In genomic region chr19:18232540-18233223, GRCh38 we compare ENCODE assay signal across 9 cellular contexts. TPM values are rescaled to one million over a fixed set of nuclear protein-coding genes. Genes with fewer than 3 reads are reported as not detected.
A peak's percentile ranks its signal among the peaks of the same experiment; 100 is the strongest.
DNase-seq lines count a peak whose midpoint lies in the region; ATAC-seq and TF ChIP-seq lines count a peak whose summit lies in the region.
"Had no signal": no experiment of that assay in that cellular context is flagged by ENCODE, and none has a peak within 500 bp of the region (broad histone marks: within the 10 kb centered on the region; RNA-seq: fewer than 3 reads in every experiment).

No MANE protein-coding gene starts in this region.

- H3K9me3 ChIP-seq in DOHH2 (ENCODE audit: control insufficient read depth, insufficient read depth, low read length) = no peaks in the 10 kb centered on the region
- no peaks in the 10 kb centered on the region for H3K9me3 ChIP-seq in lower lobe of right lung
- no peaks in the 10 kb centered on the region for H3K9me3 ChIP-seq in effector memory CD4-positive, alpha-beta T cell (ENCODE audit: control insufficient read depth, low read length)
- no peaks in the 10 kb centered on the region for H3K9me3 ChIP-seq in CD8-positive, alpha-beta memory T cell (ENCODE audit: low read length)

- peak overlapping the region; percentile 35; the same call in 1 of the 2 replicates for H3K27ac ChIP-seq in DOHH2 (ENCODE audit: low read depth, low read length)
- H3K27ac ChIP-seq in lower lobe of right lung = no peak overlapping the region
- H3K27ac ChIP-seq in effector memory CD4-positive, alpha-beta T cell (ENCODE audit: insufficient read depth, low read length, poor library complexity, severe bottlenecking) = no peak overlapping the region
- H3K27ac ChIP-seq in CD8-positive, alpha-beta memory T cell (ENCODE audit: low read depth, low read length) = no peak overlapping the region

- H3K4me1 ChIP-seq in DOHH2 (ENCODE audit: control insufficient read depth, low read length) (peaks cover 41% of the 10 kb centered on the region), lower lobe of right lung (peaks cover 9% of the 10 kb centered on the region)
- H3K4me1 ChIP-seq in effector memory CD4-positive, alpha-beta T cell (ENCODE audit: control insufficient read depth, insufficient read depth, low read length, poor library complexity, severe bottlenecking) = no peaks in the 10 kb centered on the region
- no peaks in the 10 kb centered on the region for H3K4me1 ChIP-seq in CD8-positive, alpha-beta memory T cell (ENCODE audit: insufficient read depth, low read length)

- no peaks in the 10 kb centered on the region for H3K36me3 Mint-ChIP-seq in activated CD8-positive, alpha-beta T cell treated with anti-CD3 and anti-CD28 coated beads, Interleukin-2, amount 10 ng/mL, durations not matched to agents 7 days and 5 days (ENCODE audit: low read depth)
- H3K36me3 Mint-ChIP-seq in CD8-positive, alpha-beta memory T cell = peaks cover 0 to 2% (median 0%) of the 10 kb centered on the region in 3 donors

- H3K9me3 Mint-ChIP-seq in activated CD8-positive, alpha-beta T cell treated with anti-CD3 and anti-CD28 coated beads, Interleukin-2, amount 10 ng/mL, durations not matched to agents 7 days and 5 days (ENCODE audit: insufficient read depth) = no peaks in the 10 kb centered on the region
- peaks cover 0 to 8% (median 4%) of the 10 kb centered on the region in 5 donors for H3K9me3 Mint-ChIP-seq in CD8-positive, alpha-beta memory T cell

- H4K20me1 ChIP-seq in DOHH2 (ENCODE audit: control insufficient read depth, insufficient read depth, low read depth, low read length) = no peaks in the 10 kb centered on the region

- H3K27ac Mint-ChIP-seq in activated CD8-positive, alpha-beta T cell treated with anti-CD3 and anti-CD28 coated beads, Interleukin-2, amount 10 ng/mL, durations not matched to agents 7 days and 5 days = no peak overlapping the region
- H3K27ac Mint-ChIP-seq in CD8-positive, alpha-beta memory T cell = peak overlapping the region in 1 of 8 donors; percentile 43

- H3K9me2 ChIP-seq in DOHH2 (replicated peaks; ENCODE audit: control insufficient read depth, low read length) = no peaks in the 10 kb centered on the region

- H3K4me3 Mint-ChIP-seq in activated CD8-positive, alpha-beta T cell treated with anti-CD3 and anti-CD28 coated beads, Interleukin-2, amount 10 ng/mL, durations not matched to agents 7 days and 5 days = no peak overlapping the region
- no peak overlapping the region for H3K4me3 Mint-ChIP-seq in CD8-positive, alpha-beta memory T cell

- H3K79me2 ChIP-seq in DOHH2 (ENCODE audit: control insufficient read depth, low read length) = no peaks in the 10 kb centered on the region

- H3K4me3 ChIP-seq in DOHH2 (ENCODE audit: low read length) (peak overlapping the region; percentile 47), lower lobe of right lung (no peak overlapping the region)
- no peak overlapping the region for H3K4me3 ChIP-seq in effector memory CD4-positive, alpha-beta T cell (ENCODE audit: insufficient read depth, low read depth, low read length, poor library complexity, severe bottlenecking)
- no peak overlapping the region for H3K4me3 ChIP-seq in CD8-positive, alpha-beta memory T cell (ENCODE audit: low read length)

- H3K36me3 ChIP-seq in DOHH2 (ENCODE audit: control insufficient read depth, low read length) = no peaks in the 10 kb centered on the region
- H3K36me3 ChIP-seq in lower lobe of right lung = no peaks in the 10 kb centered on the region
- H3K36me3 ChIP-seq in effector memory CD4-positive, alpha-beta T cell (ENCODE audit: control insufficient read depth, insufficient read depth, low read length) = no peaks in the 10 kb centered on the region
- H3K36me3 ChIP-seq in CD8-positive, alpha-beta memory T cell (ENCODE audit: insufficient read depth, low read length) = no peaks in the 10 kb centered on the region

- H3K27me3 ChIP-seq in DOHH2 (ENCODE audit: control insufficient read depth, low read length) = peaks cover 30% of the 10 kb centered on the region
- peaks cover 37% of the 10 kb centered on the region for H3K27me3 ChIP-seq in lower lobe of right lung (ENCODE audit: low read depth)
- peaks cover 43% of the 10 kb centered on the region for H3K27me3 ChIP-seq in effector memory CD4-positive, alpha-beta T cell (replicated peaks; ENCODE audit: control insufficient read depth, insufficient read depth, low read length, poor library complexity, severe bottlenecking)
- H3K27me3 ChIP-seq in CD8-positive, alpha-beta memory T cell (ENCODE audit: insufficient read depth, low read length, poor library complexity, severe bottlenecking) = peaks cover 26% of the 10 kb centered on the region

- H3K27me3 Mint-ChIP-seq in activated CD8-positive, alpha-beta T cell treated with anti-CD3 and anti-CD28 coated beads, Interleukin-2, amount 10 ng/mL, durations not matched to agents 7 days and 5 days (ENCODE audit: low read depth) = peaks cover 32% of the 10 kb centered on the region
- H3K27me3 Mint-ChIP-seq in CD8-positive, alpha-beta memory T cell = peaks cover 63 to 77% of the 10 kb centered on the region in 2 donors

- POLR2A ChIA-PET in activated CD8-positive, alpha-beta T cell treated with anti-CD3 and anti-CD28 coated beads, Interleukin-2, amount 10 ng/mL, durations not matched to agents 7 days and 5 days (lab: Charles Lee) = interaction anchor here (0.6 to 2.0 kb wide), 5 partner anchors 13 to 946 kb away, joined by 3 to 8 read pairs (median 4); partner anchors contain the start of gene JUND
- POLR2A ChIA-PET in CD8-positive, alpha-beta memory T cell (lab: Charles Lee) = no interaction called here

- peaks cover 11% of the 10 kb centered on the region for H3F3A ChIP-seq in DOHH2 (ENCODE audit: control insufficient read depth, insufficient read depth)

- H3K4me2 ChIP-seq in DOHH2 (ENCODE audit: low read length) = peak overlapping the region; percentile 74

- TF ChIP-seq CTCF in DOHH2 (IDR thresholded peaks at IDR 0.05; ENCODE audit: low read depth, low read length, poor library complexity, severe bottlenecking) (no peak), lower lobe of right lung (IDR thresholded peaks at IDR 0.05) (no peak)

- H3K4me1 Mint-ChIP-seq in activated CD8-positive, alpha-beta T cell treated with anti-CD3 and anti-CD28 coated beads, Interleukin-2, amount 10 ng/mL, durations not matched to agents 7 days and 5 days (ENCODE audit: low read depth) = peaks cover 6% of the 10 kb centered on the region
- H3K4me1 Mint-ChIP-seq in CD8-positive, alpha-beta memory T cell = no peaks in the 10 kb centered on the region

- DNase-seq in HuH-7.5 (ENCODE audit: low spot score) = peak; percentile 80
- DNase-seq in activated CD8-positive, alpha-beta T cell treated with anti-CD3 and anti-CD28 coated beads, Interleukin-2, amount 10 ng/mL, durations not matched to agents 7 days and 5 days = no peak
- DNase-seq in lower lobe of right lung = no peak
- DNase-seq in NOMO-1 (lab: John Stamatoyannopoulos, UW; ENCODE audit: unreplicated experiment in 2 of 2) = no peak
- no peak for DNase-seq in effector memory CD4-positive, alpha-beta T cell
- DNase-seq in CD8-positive, alpha-beta memory T cell = no peak

- CTCF ChIA-PET in activated CD8-positive, alpha-beta T cell treated with anti-CD3 and anti-CD28 coated beads, Interleukin-2, amount 10 ng/mL, durations not matched to agents 7 days and 5 days (lab: Charles Lee) = interaction anchor here (0.7 to 1.7 kb wide), 4 partner anchors 8 to 294 kb away, joined by 3 to 6 read pairs (median 4); no protein-coding TSS in a partner anchor
- CTCF ChIA-PET in CD8-positive, alpha-beta memory T cell (lab: Charles Lee) = interaction anchor here (1.0 to 1.1 kb wide), 2 partner anchors 19 to 178 kb away, joined by 3 to 4 read pairs; no protein-coding TSS in a partner anchor

- peak; percentile 12 for ATAC-seq in activated CD8-positive, alpha-beta T cell treated with anti-CD3 and anti-CD28 coated beads, Interleukin-2, amount 10 ng/mL, durations not matched to agents 7 days and 5 days
- peak; percentile 20 to 30 for ATAC-seq in lower lobe of right lung

- intact Hi-C loops in lower lobe of right lung (cut with DNase I) = no loop called here

RNA-seq across cellular contexts. Expression of gene PDE4C, which starts 6.4 kb away (rescaled TPM):
- under 1 TPM in 1 of 2 experiments, not detected in 1; 0.08 TPM for total RNA-seq in activated CD8-positive, alpha-beta T cell treated with anti-CD3 and anti-CD28 coated beads, Interleukin-2, amount 10 ng/mL, durations not matched to agents 7 days and 5 days
- total RNA-seq in lower lobe of right lung = 9.6 TPM
- total RNA-seq in CD8-positive, alpha-beta memory T cell = not detected
- polyA plus RNA-seq in CD8-positive, alpha-beta memory T cell = not detected
- total RNA-seq: myocyte; T-helper 1 cell treated with Interleukin-12 subunit alpha and Interleukin-12 subunit beta and Interleukin-4 antibody, amounts not matched to agents 30 ng/mL and 1 ng/mL, for 36 hours had no signal

RNA-seq across cellular contexts. Expression of gene RAB3A, which starts 28.8 kb away (rescaled TPM):
- 1 to 10 TPM; 5.6 to 6.2 TPM for total RNA-seq in activated CD8-positive, alpha-beta T cell treated with anti-CD3 and anti-CD28 coated beads, Interleukin-2, amount 10 ng/mL, durations not matched to agents 7 days and 5 days
- total RNA-seq in lower lobe of right lung = 2.7 TPM
- total RNA-seq in CD8-positive, alpha-beta memory T cell = 1 to 10 TPM; 2.9 to 3.8 TPM
- 0.59 TPM for polyA plus RNA-seq in CD8-positive, alpha-beta memory T cell

RNA-seq across cellular contexts. Expression of gene MPV17L2, which starts 39.7 kb away (rescaled TPM):
- total RNA-seq in activated CD8-positive, alpha-beta T cell treated with anti-CD3 and anti-CD28 coated beads, Interleukin-2, amount 10 ng/mL, durations not matched to agents 7 days and 5 days = 10 to 100 TPM in 1 of 2 experiments, 1 to 10 TPM in 1; 9.2 to 10.9 TPM
- total RNA-seq in lower lobe of right lung = 6.6 TPM
- total RNA-seq in CD8-positive, alpha-beta memory T cell = 10 to 100 TPM; 24.2 to 24.6 TPM
- polyA plus RNA-seq in CD8-positive, alpha-beta memory T cell = 12.6 TPM

RNA-seq across cellular contexts. Expression of gene IQCN, which starts 41.6 kb away (rescaled TPM):
- 1 to 10 TPM; 3.7 to 4.2 TPM for total RNA-seq in activated CD8-positive, alpha-beta T cell treated with anti-CD3 and anti-CD28 coated beads, Interleukin-2, amount 10 ng/mL, durations not matched to agents 7 days and 5 days
- 4.1 TPM for total RNA-seq in lower lobe of right lung
- total RNA-seq in CD8-positive, alpha-beta memory T cell = 1 to 10 TPM; 1.3 TPM
- polyA plus RNA-seq in CD8-positive, alpha-beta memory T cell = 0.31 TPM

RNA-seq across cellular contexts. Expression of gene JUND, which starts 48.7 kb away (rescaled TPM):
- total RNA-seq in activated CD8-positive, alpha-beta T cell treated with anti-CD3 and anti-CD28 coated beads, Interleukin-2, amount 10 ng/mL, durations not matched to agents 7 days and 5 days = 100 to 1,000 TPM; 462 to 469 TPM
- 150 TPM for total RNA-seq in lower lobe of right lung
- total RNA-seq in CD8-positive, alpha-beta memory T cell = 100 to 1,000 TPM; 300 to 327 TPM
- 174 TPM for polyA plus RNA-seq in CD8-positive, alpha-beta memory T cell
